In genomic region chr3:15983232-15983631, GRCh38 we compare ENCODE assay signal across 11 cellular contexts.
DNase-seq lines count a peak whose midpoint lies in the region; ATAC-seq and TF ChIP-seq lines count a peak whose summit lies in the region.
"Had no signal": no experiment of that assay in that cellular context is flagged by ENCODE, and none has a peak within 500 bp of the region (broad histone marks: within the 10 kb centered on the region; RNA-seq: fewer than 3 reads in every experiment).

No MANE protein-coding gene starts in this region.

- H3K27ac ChIP-seq in left lung, result peak overlapping the region in 1 of 2 donors; percentile 38
- H3K27ac ChIP-seq: transverse colon had no signal

- peak; percentile 52 for DNase-seq in A172 (ENCODE audit: low spot score)
- peak; percentile 10 for DNase-seq in HPDE6-E6E7 (ENCODE audit: extremely low spot score)
- peak; percentile 25 for DNase-seq in cerebellar cortex (ENCODE audit: low spot score)
- no peak for DNase-seq in left lung
- DNase-seq in activated CD4-positive, alpha-beta T cell treated with anti-CD3 and anti-CD28 coated beads, Interleukin-2, amount 50 U/mL, for 48 hours, result no peak
- no peak for DNase-seq in glutamatergic neuron
- no peak for DNase-seq in CD14-positive monocyte (ENCODE audit: low spot score)
- DNase-seq: NCI-H2107; stimulated activated CD4-positive, alpha-beta T cell treated with anti-CD3 and anti-CD28 coated beads, Interleukin-1b, Interleukin-23, amount 100 ng/mL, for 48 hours; transverse colon had no signal

- H3K4me1 ChIP-seq in left lung, result no peaks in the 10 kb centered on the region
- H3K4me1 ChIP-seq: transverse colon had no signal

- H3K27me3 ChIP-seq in left lung, result no peaks in the 10 kb centered on the region
- H3K27me3 ChIP-seq: transverse colon had no signal

- H3K9me3 Mint-ChIP-seq in glutamatergic neuron (ENCODE audit: unreplicated experiment), result peaks cover 4% of the 10 kb centered on the region
- H3K9me3 Mint-ChIP-seq in CD14-positive monocyte, result peaks cover 2 to 18% (median 8%) of the 10 kb centered on the region in 7 donors

- no peak overlapping the region for H3K4me3 ChIP-seq in left lung
- H3K4me3 ChIP-seq: transverse colon had no signal

- H3K4me3 Mint-ChIP-seq in glutamatergic neuron (ENCODE audit: unreplicated experiment) (no peak overlapping the region), CD14-positive monocyte (no peak overlapping the region)

- no peaks in the 10 kb centered on the region for H3K27me3 Mint-ChIP-seq in glutamatergic neuron (ENCODE audit: unreplicated experiment)
- peaks cover 2 to 6% (median 5%) of the 10 kb centered on the region in 3 donors for H3K27me3 Mint-ChIP-seq in CD14-positive monocyte (ENCODE audit: low read depth in 3 of 3)

- H3K36me3 Mint-ChIP-seq in glutamatergic neuron (ENCODE audit: unreplicated experiment), result peaks cover 14% of the 10 kb centered on the region
- no peaks in the 10 kb centered on the region for H3K36me3 Mint-ChIP-seq in CD14-positive monocyte

- peak; percentile 67 for ATAC-seq in left lung
- ATAC-seq in GM21528 (IDR thresholded peaks at IDR 0.05; ENCODE audit: low FRiP score, unreplicated experiment), result no peak

- intact Hi-C loops in left lung (cut with DNase I), result no loop called here
- intact Hi-C loops in CD14-positive monocyte (cut with micrococcal nuclease), result no loop called here

- H3K27ac Mint-ChIP-seq in glutamatergic neuron (ENCODE audit: unreplicated experiment) (no peak overlapping the region), CD14-positive monocyte (no peak overlapping the region)

- TF ChIP-seq CTCF in left lung (IDR thresholded peaks at IDR 0.05) (no peak), glutamatergic neuron (IDR thresholded peaks at IDR 0.05; ENCODE audit: partially characterized antibody, unreplicated experiment) (no peak), CD14-positive monocyte (IDR thresholded peaks at IDR 0.05) (no peak)

- peaks cover 0 to 12% of the 10 kb centered on the region in 2 donors for H3K9me3 ChIP-seq in left lung
- H3K9me3 ChIP-seq: transverse colon had no signal

- H3K4me1 Mint-ChIP-seq in glutamatergic neuron (ENCODE audit: low read depth, unreplicated experiment) (peaks cover 7% of the 10 kb centered on the region), CD14-positive monocyte (peaks cover 8% of the 10 kb centered on the region)

- H3K36me3 ChIP-seq in left lung, result no peaks in the 10 kb centered on the region
- H3K36me3 ChIP-seq: transverse colon had no signal

Comparison
In these comparisons a context has a peak if more than half of its experiments do, and no peak if none do; other contexts are left out.
1. DNase-seq: peak in A172 (single experiment), HPDE6-E6E7 (single experiment) and cerebellar cortex (single experiment); none in left lung (0 of 2), activated CD4-positive, alpha-beta T cell treated with anti-CD3 and anti-CD28 coated beads, Interleukin-2, amount 50 U/mL, for 48 hours (0 of 2), glutamatergic neuron (single experiment) and CD14-positive monocyte (single experiment).